ENCODE assay signal across 10 cellular contexts in genomic region chr6:28393912-28394662, GRCh38. TPM values are rescaled to one million over a fixed set of nuclear protein-coding genes. Genes with fewer than 3 reads are reported as not detected.
DNase-seq lines count a peak whose midpoint lies in the region; ATAC-seq and TF ChIP-seq lines count a peak whose summit lies in the region.
"Had no signal": no experiment of that assay in that cellular context is flagged by ENCODE, and none has a peak within 500 bp of the region (broad histone marks: within the 10 kb centered on the region; RNA-seq: fewer than 3 reads in every experiment).

No MANE protein-coding gene starts in this region.

- peaks cover 72% of the 10 kb centered on the region for H3K36me3 ChIP-seq in BE2C

- H3K27me3 Mint-ChIP-seq in activated CD8-positive, alpha-beta T cell treated with anti-CD3 and anti-CD28 coated beads for 36 hours = no peaks in the 10 kb centered on the region

- ATAC-seq in activated CD8-positive, alpha-beta T cell treated with anti-CD3 and anti-CD28 coated beads for 36 hours = no peak
- ATAC-seq in HG03432 (IDR thresholded peaks at IDR 0.05; ENCODE audit: unreplicated experiment) = no peak
- ATAC-seq in GM21528 (IDR thresholded peaks at IDR 0.05; ENCODE audit: low FRiP score, unreplicated experiment) = no peak
- ATAC-seq: activated T-cell treated with anti-CD3 and anti-CD28 coated beads, Interleukin-2, amount 50 U/mL, for 72 hours had no signal

- no peak for DNase-seq in BE2C
- DNase-seq in HuH-7 (ENCODE audit: low spot score) = peak; percentile 7
- DNase-seq in activated CD8-positive, alpha-beta T cell treated with anti-CD3 and anti-CD28 coated beads for 36 hours = no peak
- DNase-seq in left kidney (ENCODE audit: low read depth, low spot score) = peak; percentile 32
- DNase-seq in SHP77 (lab: John Stamatoyannopoulos, UW) = no peak
- DNase-seq in activated naive CD4-positive, alpha-beta T cell (lab: John Stamatoyannopoulos, UW) = no peak
- DNase-seq: activated T-cell treated with anti-CD3 and anti-CD28 coated beads, Interleukin-2, amount 50 U/mL, for 72 hours; NCI-H1105 had no signal

- no peaks in the 10 kb centered on the region for H3K4me1 ChIP-seq in BE2C

- CTCF ChIA-PET in activated CD8-positive, alpha-beta T cell treated with anti-CD3 and anti-CD28 coated beads for 36 hours (lab: Charles Lee) = interaction anchor here (0.7 kb wide), 1 partner anchor 69 kb away, joined by 3 read pairs; no protein-coding TSS in a partner anchor

- no peaks in the 10 kb centered on the region for H3K9me3 Mint-ChIP-seq in activated CD8-positive, alpha-beta T cell treated with anti-CD3 and anti-CD28 coated beads for 36 hours
- H3K9me3 Mint-ChIP-seq: activated T-cell treated with anti-CD3 and anti-CD28 coated beads, Interleukin-2, amount 50 U/mL, for 72 hours had no signal

- TF ChIP-seq CTCF in BE2C (IDR thresholded peaks at IDR 0.05; ENCODE audit: low read depth, low read length) = peak; percentile 37; the same call in 1 of the 2 replicates
- TF ChIP-seq CTCF in activated CD8-positive, alpha-beta T cell treated with anti-CD3 and anti-CD28 coated beads for 36 hours (IDR thresholded peaks at IDR 0.05) = peak; percentile 52

- no peaks in the 10 kb centered on the region for H3K27me3 ChIP-seq in BE2C

- H3K9me3 ChIP-seq in BE2C = no peaks in the 10 kb centered on the region

- H3K4me1 Mint-ChIP-seq in activated CD8-positive, alpha-beta T cell treated with anti-CD3 and anti-CD28 coated beads for 36 hours (ENCODE audit: low read depth) = peaks cover 45% of the 10 kb centered on the region

- intact Hi-C loops in activated CD8-positive, alpha-beta T cell treated with anti-CD3 and anti-CD28 coated beads for 36 hours (cut with micrococcal nuclease) = no loop called here

- H3K4me3 ChIP-seq in BE2C (ENCODE audit: low read depth, low read length) = no peak overlapping the region

- H3K4me3 Mint-ChIP-seq in activated CD8-positive, alpha-beta T cell treated with anti-CD3 and anti-CD28 coated beads for 36 hours = no peak overlapping the region

- H3K36me3 Mint-ChIP-seq in activated CD8-positive, alpha-beta T cell treated with anti-CD3 and anti-CD28 coated beads for 36 hours (ENCODE audit: low read depth) = peaks cover 78% of the 10 kb centered on the region

- POLR2A ChIA-PET in activated CD8-positive, alpha-beta T cell treated with anti-CD3 and anti-CD28 coated beads for 36 hours (lab: Charles Lee) = no interaction called here

- no peak overlapping the region for H3K27ac Mint-ChIP-seq in activated CD8-positive, alpha-beta T cell treated with anti-CD3 and anti-CD28 coated beads for 36 hours
- H3K27ac Mint-ChIP-seq: activated T-cell treated with anti-CD3 and anti-CD28 coated beads, Interleukin-2, amount 50 U/mL, for 72 hours had no signal

RNA-seq across cellular contexts. Expression of gene ZSCAN12, which starts 5.5 kb away (rescaled TPM):
- 5.7 TPM for polyA plus RNA-seq in BE2C (2012; ENCODE audit: insufficient read depth, insufficient read length, low read depth)
- total RNA-seq in activated CD8-positive, alpha-beta T cell treated with anti-CD3 and anti-CD28 coated beads for 36 hours = 1 to 10 TPM; 7.1 to 7.4 TPM

RNA-seq across cellular contexts. Expression of gene ZKSCAN3, which starts 44.3 kb away (rescaled TPM):
- 0.83 TPM for polyA plus RNA-seq in BE2C (2012; ENCODE audit: insufficient read depth, insufficient read length, low read depth)
- total RNA-seq in activated CD8-positive, alpha-beta T cell treated with anti-CD3 and anti-CD28 coated beads for 36 hours = 1 to 10 TPM; 2.3 to 3.0 TPM

RNA-seq across cellular contexts. Expression of gene ZSCAN23, which starts 49.2 kb away (rescaled TPM):
- polyA plus RNA-seq in BE2C (2012; ENCODE audit: insufficient read depth, insufficient read length, low read depth) = 3.9 TPM
- total RNA-seq in activated CD8-positive, alpha-beta T cell treated with anti-CD3 and anti-CD28 coated beads for 36 hours = 1 to 10 TPM; 1.1 to 1.6 TPM

RNA-seq across cellular contexts. Expression of gene ZSCAN31, which starts 58.1 kb away (rescaled TPM):
- polyA plus RNA-seq in BE2C (2012; ENCODE audit: insufficient read depth, insufficient read length, low read depth) = 3.4 TPM
- total RNA-seq in activated CD8-positive, alpha-beta T cell treated with anti-CD3 and anti-CD28 coated beads for 36 hours = 1 to 10 TPM; 1.6 to 2.0 TPM

Comparison
In these comparisons a context has a peak if more than half of its experiments do, and no peak if none do; other contexts are left out.
1. DNase-seq: peak in HuH-7 (single experiment) and left kidney (single experiment); none in BE2C (single experiment), activated CD8-positive, alpha-beta T cell treated with anti-CD3 and anti-CD28 coated beads for 36 hours (single experiment), SHP77 (0 of 2) and activated naive CD4-positive, alpha-beta T cell (0 of 4).